8 cellular contexts compared by ENCODE assay signal in the genomic region with DNA sequence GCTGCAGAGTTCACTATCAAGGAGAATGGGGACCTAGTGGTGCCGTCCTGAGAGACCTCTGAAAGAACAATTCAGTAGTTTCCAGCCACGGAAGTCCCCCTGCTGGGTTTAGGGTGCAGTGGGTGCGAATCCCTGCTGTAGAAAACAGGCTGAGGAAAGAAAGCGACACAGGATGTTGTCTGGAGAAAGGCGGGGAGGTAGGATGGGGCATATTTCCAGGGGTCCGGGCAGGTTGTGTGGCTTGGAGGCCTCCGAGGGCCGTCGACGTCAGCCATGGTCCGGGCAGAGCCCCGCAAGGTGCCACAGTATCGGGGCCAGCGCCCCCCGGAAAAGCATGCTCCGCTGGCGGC. TPM values are rescaled to one million over a fixed set of nuclear protein-coding genes. Genes with fewer than 3 reads are reported as not detected.
A peak's percentile ranks its signal among the peaks of the same experiment; 100 is the strongest.
DNase-seq lines count a peak whose midpoint lies in the region; ATAC-seq and TF ChIP-seq lines count a peak whose summit lies in the region.

No MANE protein-coding gene starts in this region.

- H3K27ac ChIP-seq in Peyer's patch (peak overlapping the region; percentile 95 to 99 (median 98)), left ventricle myocardium inferior (replicated peaks) (peak overlapping the region; percentile 99)

- peak; percentile 3 for ATAC-seq in HG02840 (IDR thresholded peaks at IDR 0.05; ENCODE audit: low FRiP score, unreplicated experiment)

- H3K36me3 Mint-ChIP-seq in activated naive CD8-positive, alpha-beta T cell = peaks cover 2% of the 10 kb centered on the region

- DNase-seq in NOMO-1 treated with DMSO at 0.1 percent for 48 hours (lab: John Stamatoyannopoulos, UW; ENCODE audit: unreplicated experiment) (peak; percentile 26), NOMO-1 treated with dmso at 0.1 percent for 144 hours (lab: John Stamatoyannopoulos, UW; ENCODE audit: unreplicated experiment) (no peak), Peyer's patch (peak in 2 of 3 donors; percentile 52 to 72), left ventricle myocardium inferior (no peak), skeletal muscle cell (ENCODE audit: low read depth) (no peak), NCI-H1048 (lab: John Stamatoyannopoulos, UW) (no peak)

- H3K4me1 ChIP-seq in Peyer's patch (peaks cover 0 to 22% (median 9%) of the 10 kb centered on the region in 4 donors), left ventricle myocardium inferior (peaks cover 58% of the 10 kb centered on the region)

- no peaks in the 10 kb centered on the region for H3K9me3 ChIP-seq in Peyer's patch
- H3K9me3 ChIP-seq in left ventricle myocardium inferior (replicated peaks) = no peaks in the 10 kb centered on the region

- H3K9me3 Mint-ChIP-seq in activated naive CD8-positive, alpha-beta T cell (ENCODE audit: low read depth) = no peaks in the 10 kb centered on the region

- H3K36me3 ChIP-seq in Peyer's patch (no peaks in the 10 kb centered on the region), left ventricle myocardium inferior (no peaks in the 10 kb centered on the region)

- H3K27me3 ChIP-seq in Peyer's patch (no peaks in the 10 kb centered on the region), left ventricle myocardium inferior (ENCODE audit: low read depth) (no peaks in the 10 kb centered on the region)

- peaks cover 62% of the 10 kb centered on the region for H3K4me1 Mint-ChIP-seq in activated naive CD8-positive, alpha-beta T cell (ENCODE audit: low read depth)

- peak overlapping the region; percentile 100 for H3K27ac Mint-ChIP-seq in activated naive CD8-positive, alpha-beta T cell

- intact Hi-C loops in left ventricle myocardium inferior (cut with micrococcal nuclease) = no loop called here

- TF ChIP-seq CTCF in Peyer's patch (IDR thresholded peaks at IDR 0.05) (peak in 2 of 6 experiments; percentile 4 to 24), left ventricle myocardium inferior (IDR thresholded peaks at IDR 0.05; ENCODE audit: borderline replicate concordance) (peak; percentile 20)

- no peak for TF ChIP-seq POLR2A in Peyer's patch (IDR thresholded peaks at IDR 0.05)

- H3K27me3 Mint-ChIP-seq in activated naive CD8-positive, alpha-beta T cell = no peaks in the 10 kb centered on the region

- peak overlapping the region; percentile 68 to 85 (median 78) for H3K4me3 ChIP-seq in Peyer's patch
- peak overlapping the region; percentile 91 for H3K4me3 ChIP-seq in left ventricle myocardium inferior
- H3K4me3 ChIP-seq in skeletal muscle cell (ENCODE audit: low read depth, low read length) = peak overlapping the region; percentile 73

- peak overlapping the region; percentile 93 for H3K4me3 Mint-ChIP-seq in activated naive CD8-positive, alpha-beta T cell

RNA-seq across cellular contexts. Expression of gene CREB1, which starts 0.8 kb away (rescaled TPM):
- total RNA-seq in Peyer's patch (10 to 100 TPM; 27.9 to 97.4 (median 54.6) TPM), left ventricle myocardium inferior (50.5 TPM)

Comparison
In these comparisons a context has a peak if more than half of its experiments do, and no peak if none do; other contexts are left out.
1. DNase-seq: peak in NOMO-1 treated with DMSO at 0.1 percent for 48 hours (single experiment) and Peyer's patch (2 of 3); none in NOMO-1 treated with dmso at 0.1 percent for 144 hours (single experiment), left ventricle myocardium inferior (single experiment), skeletal muscle cell (single experiment) and NCI-H1048 (single experiment).
2. Peak in every context shown above with its lines, with median percentiles within 50 percentile points of each other: H3K4me3 ChIP-seq.